21 cellular contexts compared by ENCODE assay signal in the genomic region with DNA sequence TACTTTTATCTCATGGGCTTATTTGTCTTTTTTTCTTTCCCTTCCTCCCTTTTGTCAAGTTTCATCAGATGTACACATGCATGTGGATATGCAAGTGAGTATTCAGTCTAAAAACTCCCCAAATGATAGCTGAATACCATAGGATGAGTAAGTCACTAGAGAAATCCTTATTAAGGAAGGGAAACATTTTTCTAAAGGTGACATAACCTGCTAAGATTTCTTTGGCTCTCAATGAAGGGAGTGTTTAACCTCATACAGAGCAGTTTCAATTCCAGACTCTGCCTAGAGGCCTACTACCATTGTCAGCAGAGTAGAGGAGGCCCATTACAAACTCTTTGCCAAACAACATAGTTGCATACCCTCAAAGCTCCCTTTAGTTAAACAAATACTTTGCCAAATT.
A peak's percentile ranks its signal among the peaks of the same experiment; 100 is the strongest.
DNase-seq lines count a peak whose midpoint lies in the region; ATAC-seq and TF ChIP-seq lines count a peak whose summit lies in the region.
"Had no signal": no experiment of that assay in that cellular context is flagged by ENCODE, and none has a peak within 500 bp of the region (broad histone marks: within the 10 kb centered on the region; RNA-seq: fewer than 3 reads in every experiment).

No MANE protein-coding gene starts in this region.

- CTCF ChIA-PET in SK-N-SH (lab: Yijun Ruan, JAX), result interaction anchor here (1.1 kb wide), 1 partner anchor 226 kb away, joined by 3 read pairs; no protein-coding TSS in a partner anchor

- ATAC-seq in esophagus mucosa, result peak; percentile 53
- ATAC-seq in omental fat pad (ENCODE audit: low FRiP score), result peak; percentile 72
- no peak for ATAC-seq in stimulated activated naive CD8-positive, alpha-beta T cell treated with anti-CD3 and anti-CD28 coated beads, Interleukin-15, amount 100 ng/mL, for 72 hours
- ATAC-seq: naive thymus-derived CD8-positive, alpha-beta T cell had no signal

- H2AFZ ChIP-seq in SK-N-SH (ENCODE audit: low read depth), result no peak overlapping the region

- TF ChIP-seq EP300 in SK-N-SH (IDR thresholded peaks at IDR 0.05; ENCODE audit: borderline replicate concordance in 1 of 2, low read depth in 1 of 2, low read length in 1 of 2), result no peak

- H3K9me2 ChIP-seq in SK-N-SH, result no peaks in the 10 kb centered on the region

- TF ChIP-seq POLR2A in Peyer's patch (IDR thresholded peaks at IDR 0.05), result no peak

- POLR2A ChIA-PET in SK-N-SH (lab: Yijun Ruan, JAX), result no interaction called here

- no peak overlapping the region for H3K4me3 ChIP-seq in SK-N-SH (ENCODE audit: low read depth in 2 of 2, low read length in 1 of 2)
- no peak overlapping the region for H3K4me3 ChIP-seq in Peyer's patch
- H3K4me3 ChIP-seq: lower lobe of right lung, tibial artery had no signal

- H3K4me2 ChIP-seq in SK-N-SH, result no peak overlapping the region

- peaks cover 0 to 19% of the 10 kb centered on the region in 2 experiments; a peak in 1 of 4 replicates for H3K4me1 ChIP-seq in SK-N-SH (ENCODE audit: control insufficient read depth in 1 of 2, insufficient read depth in 2 of 2, low read depth in 1 of 2, low read length in 1 of 2)
- no peaks in the 10 kb centered on the region for H3K4me1 ChIP-seq in Peyer's patch

- H3K79me2 ChIP-seq in SK-N-SH (ENCODE audit: insufficient read depth), result no peaks in the 10 kb centered on the region

- H3K9me3 Mint-ChIP-seq in stimulated activated naive CD8-positive, alpha-beta T cell treated with anti-CD3 and anti-CD28 coated beads, Interleukin-15, amount 100 ng/mL, for 72 hours, result no peaks in the 10 kb centered on the region
- H3K9me3 Mint-ChIP-seq: activated CD4-positive, alpha-beta T cell treated with anti-CD3 and anti-CD28 coated beads, Interleukin-2, amount 10 ng/mL, durations not matched to agents 24 days and 14 days; activated naive CD8-positive, alpha-beta T cell treated with anti-CD3 and anti-CD28 coated beads for 36 hours; activated T-cell treated with anti-CD3 and anti-CD28 coated beads, Interleukin-2, amount 50 U/mL, for 24 hours; naive thymus-derived CD8-positive, alpha-beta T cell had no signal

- peak; percentile 44 for DNase-seq in AG20443 (ENCODE audit: low spot score)
- no peak for DNase-seq in SK-N-SH
- DNase-seq in omental fat pad (ENCODE audit: low spot score), result no peak
- no peak for DNase-seq in stimulated activated naive CD4-positive, alpha-beta T cell treated with Interleukin-2 at 50 U/mL for 16 hours (lab: John Stamatoyannopoulos, UW)
- DNase-seq in T-helper 9 cell, result no peak
- DNase-seq in Peyer's patch, result no peak
- DNase-seq in stimulated activated naive CD8-positive, alpha-beta T cell treated with anti-CD3 and anti-CD28 coated beads, Interleukin-15, amount 100 ng/mL, for 72 hours, result no peak
- DNase-seq: activated CD4-positive, alpha-beta T cell treated with anti-CD3 and anti-CD28 coated beads, Interleukin-2, amount 10 ng/mL, durations not matched to agents 24 days and 14 days; activated naive CD8-positive, alpha-beta T cell treated with anti-CD3 and anti-CD28 coated beads for 36 hours; activated T-cell treated with anti-CD3 and anti-CD28 coated beads, Interleukin-2, amount 50 U/mL, for 24 hours; DMS53; GOT3; lower lobe of right lung; MV-4-11; naive thymus-derived CD8-positive, alpha-beta T cell; Right ventricle myocardium superior; stimulated activated CD4-positive, alpha-beta T cell treated with anti-CD3 and anti-CD28 coated beads, Interleukin-2, amount 100 ng/mL, for 48 hours; stimulated activated CD8-positive, alpha-beta memory T cell treated with anti-CD3 and anti-CD28 coated beads, Interleukin-4, amount 100 ng/mL, for 48 hours; tibial artery had no signal

- no peak for TF ChIP-seq RAD21 in SK-N-SH (IDR thresholded peaks at IDR 0.05; ENCODE audit: low read length)

- no peaks in the 10 kb centered on the region for H4K20me1 ChIP-seq in SK-N-SH (ENCODE audit: insufficient read depth)

- TF ChIP-seq CTCF in SK-N-SH (IDR thresholded peaks at IDR 0.05) (no peak), omental fat pad (IDR thresholded peaks at IDR 0.05) (no peak), Peyer's patch (IDR thresholded peaks at IDR 0.05) (no peak)

- H3K27ac ChIP-seq in SK-N-SH (ENCODE audit: low read depth in 2 of 2, low read length in 1 of 2) (peak overlapping the region in 1 of 2 experiments; percentile 17; a peak in 1 of 4 replicates), Peyer's patch (no peak overlapping the region)
- H3K27ac ChIP-seq: C4-2B, lower lobe of right lung, tibial artery had no signal

- no peak overlapping the region for H3K4me3 Mint-ChIP-seq in stimulated activated naive CD8-positive, alpha-beta T cell treated with anti-CD3 and anti-CD28 coated beads, Interleukin-15, amount 100 ng/mL, for 72 hours
- H3K4me3 Mint-ChIP-seq: activated CD4-positive, alpha-beta T cell treated with anti-CD3 and anti-CD28 coated beads, Interleukin-2, amount 10 ng/mL, durations not matched to agents 24 days and 14 days; activated naive CD8-positive, alpha-beta T cell treated with anti-CD3 and anti-CD28 coated beads for 36 hours; activated T-cell treated with anti-CD3 and anti-CD28 coated beads, Interleukin-2, amount 50 U/mL, for 24 hours; naive thymus-derived CD8-positive, alpha-beta T cell had no signal

- peaks cover 13% of the 10 kb centered on the region for H3K27me3 Mint-ChIP-seq in stimulated activated naive CD8-positive, alpha-beta T cell treated with anti-CD3 and anti-CD28 coated beads, Interleukin-15, amount 100 ng/mL, for 72 hours

- no peaks in the 10 kb centered on the region for H3K36me3 ChIP-seq in SK-N-SH (replicated peaks in 1 of 2; ENCODE audit: control insufficient read depth in 1 of 2, insufficient read depth in 2 of 2, low read length in 1 of 2)
- H3K36me3 ChIP-seq in Peyer's patch, result no peaks in the 10 kb centered on the region
- H3K36me3 ChIP-seq: lower lobe of right lung, tibial artery had no signal

- no peaks in the 10 kb centered on the region for H3K4me1 Mint-ChIP-seq in stimulated activated naive CD8-positive, alpha-beta T cell treated with anti-CD3 and anti-CD28 coated beads, Interleukin-15, amount 100 ng/mL, for 72 hours
- H3K4me1 Mint-ChIP-seq: activated CD4-positive, alpha-beta T cell treated with anti-CD3 and anti-CD28 coated beads, Interleukin-2, amount 10 ng/mL, durations not matched to agents 24 days and 14 days; activated naive CD8-positive, alpha-beta T cell treated with anti-CD3 and anti-CD28 coated beads for 36 hours; naive thymus-derived CD8-positive, alpha-beta T cell had no signal

- no peak overlapping the region for H3K9ac ChIP-seq in SK-N-SH

- H3K27me3 ChIP-seq in SK-N-SH (ENCODE audit: insufficient read depth) (no peaks in the 10 kb centered on the region), Peyer's patch (no peaks in the 10 kb centered on the region)
- H3K27me3 ChIP-seq: tibial artery had no signal

- peaks cover 7% of the 10 kb centered on the region for H3F3A ChIP-seq in SK-N-SH (replicated peaks; ENCODE audit: insufficient read depth)

- no peaks in the 10 kb centered on the region for H3K9me3 ChIP-seq in SK-N-SH
- H3K9me3 ChIP-seq in Peyer's patch, result no peaks in the 10 kb centered on the region
- H3K9me3 ChIP-seq: lower lobe of right lung, tibial artery had no signal

- peak overlapping the region in 1 of 2 donors; percentile 15 for H3K27ac Mint-ChIP-seq in stimulated activated naive CD8-positive, alpha-beta T cell treated with anti-CD3 and anti-CD28 coated beads, Interleukin-15, amount 100 ng/mL, for 72 hours
- H3K27ac Mint-ChIP-seq: activated CD4-positive, alpha-beta T cell treated with anti-CD3 and anti-CD28 coated beads, Interleukin-2, amount 10 ng/mL, durations not matched to agents 24 days and 14 days; activated naive CD8-positive, alpha-beta T cell treated with anti-CD3 and anti-CD28 coated beads for 36 hours; activated T-cell treated with anti-CD3 and anti-CD28 coated beads, Interleukin-2, amount 50 U/mL, for 24 hours; naive thymus-derived CD8-positive, alpha-beta T cell had no signal

TF ChIP-seq in SK-N-SH, 30 proteins besides CTCF, POLR2A, EP300 and RAD21 (continues in another document):
- no peak for TF ChIP-seq TEAD4 (IDR thresholded peaks at IDR 0.05; ENCODE audit: borderline replicate concordance, insufficient read depth)
- TF ChIP-seq POLR2AphosphoS5 (IDR thresholded peaks at IDR 0.05; ENCODE audit: low read depth, low read length), result no peak
- TF ChIP-seq, protein P1, sequence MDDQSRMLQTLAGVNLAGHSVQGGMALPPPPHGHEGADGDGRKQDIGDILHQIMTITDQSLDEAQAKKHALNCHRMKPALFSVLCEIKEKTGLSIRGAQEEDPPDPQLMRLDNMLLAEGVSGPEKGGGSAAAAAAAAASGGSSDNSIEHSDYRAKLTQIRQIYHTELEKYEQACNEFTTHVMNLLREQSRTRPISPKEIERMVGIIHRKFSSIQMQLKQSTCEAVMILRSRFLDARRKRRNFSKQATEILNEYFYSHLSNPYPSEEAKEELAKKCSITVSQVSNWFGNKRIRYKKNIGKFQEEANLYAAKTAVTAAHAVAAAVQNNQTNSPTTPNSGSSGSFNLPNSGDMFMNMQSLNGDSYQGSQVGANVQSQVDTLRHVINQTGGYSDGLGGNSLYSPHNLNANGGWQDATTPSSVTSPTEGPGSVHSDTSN (IDR thresholded peaks at IDR 0.05), result 0 out of 2 replicates have a peak, but pooled peaks have one; percentile 2
- peak; percentile 27; the same call in 1 of the 2 replicates for TF ChIP-seq JUND (IDR thresholded peaks at IDR 0.05)
- TF ChIP-seq, protein P2, sequence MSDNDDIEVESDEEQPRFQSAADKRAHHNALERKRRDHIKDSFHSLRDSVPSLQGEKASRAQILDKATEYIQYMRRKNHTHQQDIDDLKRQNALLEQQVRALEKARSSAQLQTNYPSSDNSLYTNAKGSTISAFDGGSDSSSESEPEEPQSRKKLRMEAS (IDR thresholded peaks at IDR 0.05; ENCODE audit: low read depth), result peak; percentile 20; the same call in 1 of the 2 replicates
- TF ChIP-seq FOSL2 (IDR thresholded peaks at IDR 0.05; ENCODE audit: borderline replicate concordance, low read depth), result peak; percentile 48; the same call in 1 of the 2 replicates
- TF ChIP-seq EZH2phosphoT487 (IDR thresholded peaks at IDR 0.05; ENCODE audit: borderline replicate concordance, low read depth), result no peak
- no peak for TF ChIP-seq RCOR1 (IDR thresholded peaks at IDR 0.05; ENCODE audit: low read length)
